ENCODE assay signal across 24 cellular contexts in genomic region chr6:10882654-10883053, GRCh38. TPM values are rescaled to one million over a fixed set of nuclear protein-coding genes. Genes with fewer than 3 reads are reported as not detected.
DNase-seq lines count a peak whose midpoint lies in the region; FAIRE-seq and TF ChIP-seq lines count a peak whose summit lies in the region.
"Had no signal": no experiment of that assay in that cellular context is flagged by ENCODE, and none has a peak within 500 bp of the region (broad histone marks: within the 10 kb centered on the region; RNA-seq: fewer than 3 reads in every experiment).

No MANE protein-coding gene starts in this region.

- H3K9me3 ChIP-seq in H9 (ENCODE audit: control insufficient read depth, low read depth, low read length) (no peaks in the 10 kb centered on the region), astrocyte (ENCODE audit: insufficient read depth, low read depth, low read length) (no peaks in the 10 kb centered on the region), iPS-18a (ENCODE audit: control insufficient read depth, low read depth, low read length) (no peaks in the 10 kb centered on the region), Caco-2 (no peaks in the 10 kb centered on the region)
- H3K9me3 ChIP-seq: HAP-1, neutrophil had no signal

- POLR2A ChIA-PET in Caco-2 (lab: Charles Lee): no interaction called here

- no peak for TF ChIP-seq CTCF in H9 (conservative IDR thresholded peaks at IDR 0.05)
- TF ChIP-seq CTCF in astrocyte (IDR thresholded peaks at IDR 0.05; ENCODE audit: insufficient read depth, low read depth, low read length): no peak
- TF ChIP-seq CTCF in osteocyte (IDR thresholded peaks at IDR 0.05): no peak
- TF ChIP-seq CTCF in Caco-2 (IDR thresholded peaks at IDR 0.05; ENCODE audit: insufficient read depth in 1 of 2, low read depth in 1 of 2, low read length in 1 of 2, severe bottlenecking in 1 of 2, unreplicated experiment in 1 of 2): no peak

- H2BK20ac ChIP-seq in H9 (ENCODE audit: low read depth, low read length, poor library complexity, severe bottlenecking): no peak overlapping the region

- H2BK120ac ChIP-seq in H9 (ENCODE audit: low read depth, low read length, poor library complexity, severe bottlenecking): no peak overlapping the region

- H4K20me1 ChIP-seq in H9 (ENCODE audit: control insufficient read depth, insufficient read depth, insufficient read length) (no peaks in the 10 kb centered on the region), astrocyte (ENCODE audit: insufficient read depth, low read length) (no peaks in the 10 kb centered on the region)
- H4K20me1 ChIP-seq: BLaER1 had no signal

- H4K8ac ChIP-seq in H9 (replicated peaks; ENCODE audit: insufficient read length, low read depth, low read length): no peak overlapping the region

- H3K23me2 ChIP-seq in H9 (ENCODE audit: insufficient read length, low read depth, low read length, poor library complexity, severe bottlenecking): peaks cover 11% of the 10 kb centered on the region

- no peak overlapping the region for H2AK5ac ChIP-seq in H9 (ENCODE audit: insufficient read length, low read length)

- H2BK15ac ChIP-seq in H9 (ENCODE audit: low read depth, low read length): no peak overlapping the region

- peaks cover 8 to 26% of the 10 kb centered on the region in 2 experiments for H3K4me1 Mint-ChIP-seq in H9
- H3K4me1 Mint-ChIP-seq in astrocyte (ENCODE audit: low read depth, unreplicated experiment): peaks cover 4% of the 10 kb centered on the region
- H3K4me1 Mint-ChIP-seq in osteocyte (ENCODE audit: unreplicated experiment): peaks cover 17% of the 10 kb centered on the region
- no peaks in the 10 kb centered on the region for H3K4me1 Mint-ChIP-seq in Caco-2 (ENCODE audit: low read depth, unreplicated experiment)

- no peak overlapping the region for H2BK12ac ChIP-seq in H9 (ENCODE audit: insufficient read length, low read depth, low read length)

- intact Hi-C loops in Caco-2 (cut with micrococcal nuclease; ENCODE audit: unreplicated experiment): no loop called here
- intact Hi-C loops in posterior vena cava (cut with DNase I): loop anchor here in 1 of 2 donors (5.0 kb wide), 1 partner anchor 1410 kb away; no protein-coding TSS in a partner anchor

- no peak overlapping the region for H3K56ac ChIP-seq in H9 (ENCODE audit: insufficient read length, low read depth, low read length)

- H3K4me1 ChIP-seq in H9 (ENCODE audit: insufficient read depth, low read length) (no peaks in the 10 kb centered on the region), astrocyte (ENCODE audit: insufficient read depth, low read length) (peaks cover 7% of the 10 kb centered on the region), iPS-18a (ENCODE audit: control insufficient read depth, low read depth, low read length) (no peaks in the 10 kb centered on the region), Caco-2 (no peaks in the 10 kb centered on the region)
- H3K4me1 ChIP-seq: BLaER1 had no signal

- H3K79me1 ChIP-seq in H9 (ENCODE audit: insufficient read depth, low read depth, low read length, poor library complexity, severe bottlenecking): no peaks in the 10 kb centered on the region

- H3K4me3 Mint-ChIP-seq in H9 (peak overlapping the region; percentile 67 to 86), astrocyte (ENCODE audit: unreplicated experiment) (peak overlapping the region; percentile 27), osteocyte (ENCODE audit: unreplicated experiment) (peak overlapping the region; percentile 38), Caco-2 (ENCODE audit: unreplicated experiment) (no peak overlapping the region)
- H3K4me3 Mint-ChIP-seq: effector memory CD8-positive, alpha-beta T cell; immature natural killer cell had no signal

- no peak overlapping the region for H3K18ac ChIP-seq in H9 (ENCODE audit: insufficient read length, low read depth, low read length)

- no peak overlapping the region for H3K23ac ChIP-seq in H9 (ENCODE audit: insufficient read length, low read depth, low read length)

- H2BK5ac ChIP-seq in H9 (ENCODE audit: insufficient read length, low read length): no peak overlapping the region

- H3K27me3 ChIP-seq in H9 (ENCODE audit: insufficient read depth, low read length) (peaks cover 13% of the 10 kb centered on the region; the same call in 1 of the 2 replicates), astrocyte (ENCODE audit: insufficient read depth, low read length) (peaks cover 74% of the 10 kb centered on the region), iPS-18a (ENCODE audit: control insufficient read depth, insufficient read depth, low read length) (peaks cover 87% of the 10 kb centered on the region), Caco-2 (replicated peaks; ENCODE audit: control insufficient read depth, insufficient read depth, low read length) (no peaks in the 10 kb centered on the region)
- H3K27me3 ChIP-seq: BLaER1 had no signal

- peak; percentile 76 for DNase-seq in H9
- DNase-seq in astrocyte (ENCODE audit: low read depth): no peak
- DNase-seq in osteocyte (ENCODE audit: extremely low spot score, unreplicated experiment): no peak
- no peak for DNase-seq in Caco-2
- no peak for DNase-seq in posterior vena cava (ENCODE audit: low spot score)
- DNase-seq in NCI-H146 (lab: John Stamatoyannopoulos, UW): no peak
- DNase-seq: activated CD4-positive, CD25-positive, alpha-beta regulatory T cell treated with anti-CD3 and anti-CD28 coated beads, Interleukin-2, amount 50 U/mL, for 72 hours; activated CD8-positive, alpha-beta memory T cell treated with anti-CD3 and anti-CD28 coated beads, Interleukin-2, amount 50 U/mL, for 48 hours; activated naive CD4-positive, alpha-beta T cell treated with Interleukin-2 at 50 U/mL for 16 hours; effector memory CD8-positive, alpha-beta T cell; immature natural killer cell; NCI-H1694; NCI-H345; NK-92 treated with Interleukin-12 subunit alpha and Interleukin-12 subunit beta, amount 100 ng/mL, for 24 hours; stimulated activated CD4-positive, alpha-beta T cell treated with anti-CD3 and anti-CD28 coated beads, Interleukin-2, amount 100 ng/mL, for 48 hours; stimulated activated CD8-positive, alpha-beta memory T cell treated with anti-CD3 and anti-CD28 coated beads, Interleukin-4, amount 100 ng/mL, for 48 hours had no signal

- H3K27me3 Mint-ChIP-seq in H9 (ENCODE audit: low read depth) (peaks cover 87% of the 10 kb centered on the region), astrocyte (ENCODE audit: low read depth, unreplicated experiment) (peaks cover 67% of the 10 kb centered on the region), osteocyte (ENCODE audit: unreplicated experiment) (peaks cover 58% of the 10 kb centered on the region), Caco-2 (ENCODE audit: insufficient read depth, unreplicated experiment) (no peaks in the 10 kb centered on the region)

- H3K14ac ChIP-seq in H9 (ENCODE audit: insufficient read depth, low read length): no peak overlapping the region

- CTCF ChIA-PET in Caco-2 (lab: Charles Lee): no interaction called here

- H2AFZ ChIP-seq in H9 (ENCODE audit: low read length) (no peak overlapping the region), astrocyte (ENCODE audit: low read depth, low read length) (no peak overlapping the region)

- no peaks in the 10 kb centered on the region for H3K36me3 ChIP-seq in astrocyte (ENCODE audit: insufficient read depth, low read length)
- H3K36me3 ChIP-seq in iPS-18a (ENCODE audit: control insufficient read depth, low read depth, low read length): no peaks in the 10 kb centered on the region
- H3K36me3 ChIP-seq in Caco-2 (ENCODE audit: control insufficient read depth, insufficient read depth, low read length): no peaks in the 10 kb centered on the region
- H3K36me3 ChIP-seq: BLaER1, HAP-1, neutrophil had no signal

- H3K79me2 ChIP-seq in H9 (ENCODE audit: insufficient read depth, low read length): no peaks in the 10 kb centered on the region
- no peaks in the 10 kb centered on the region for H3K79me2 ChIP-seq in astrocyte (ENCODE audit: insufficient read depth, low read length)

- no peak overlapping the region for H3K4me3 ChIP-seq in astrocyte (ENCODE audit: insufficient read depth, low read depth, low read length)
- H3K4me3 ChIP-seq in iPS-18a (ENCODE audit: low read length): peak overlapping the region; percentile 49
- no peak overlapping the region for H3K4me3 ChIP-seq in Caco-2 (ENCODE audit: low read depth, low read length)
- H3K4me3 ChIP-seq: BLaER1, HAP-1 had no signal

- H3K27ac ChIP-seq in H9 (ENCODE audit: insufficient read length, low read depth, low read length) (no peak overlapping the region), astrocyte (ENCODE audit: low read depth, low read length) (no peak overlapping the region), iPS-18a (ENCODE audit: low read length) (no peak overlapping the region)
- H3K27ac ChIP-seq: BLaER1, neutrophil had no signal

- no peak overlapping the region for H3K4ac ChIP-seq in H9 (ENCODE audit: low read depth, low read length)

- no peak overlapping the region for H3K27ac Mint-ChIP-seq in H9
- H3K27ac Mint-ChIP-seq in astrocyte (ENCODE audit: unreplicated experiment): peak overlapping the region; percentile 2
- H3K27ac Mint-ChIP-seq in osteocyte (ENCODE audit: unreplicated experiment): no peak overlapping the region
- no peak overlapping the region for H3K27ac Mint-ChIP-seq in Caco-2 (ENCODE audit: unreplicated experiment)
- H3K27ac Mint-ChIP-seq: effector memory CD8-positive, alpha-beta T cell; immature natural killer cell had no signal

- H3T11ph ChIP-seq in H9 (ENCODE audit: low read length): no peak overlapping the region

- H4K5ac ChIP-seq in H9 (ENCODE audit: insufficient read length, low read depth, low read length): no peak overlapping the region

- H3K4me2 ChIP-seq in H9 (ENCODE audit: insufficient read depth, insufficient read length, low read length) (peak overlapping the region; percentile 81), astrocyte (ENCODE audit: low read length) (peak overlapping the region; percentile 46)
- H3K4me2 ChIP-seq: BLaER1 had no signal

- no TSS peak for BruUV-seq in Caco-2 (replicated peaks; lab: Mats Ljungman, UMichigan)

- H3K9ac ChIP-seq in H9 (ENCODE audit: extremely low read depth, insufficient read length, low read length) (no peak overlapping the region), astrocyte (ENCODE audit: low read length) (no peak overlapping the region), iPS-18a (ENCODE audit: low read length) (no peak overlapping the region)
- H3K9ac ChIP-seq: BLaER1 had no signal

- H3K36me3 Mint-ChIP-seq in H9 (ENCODE audit: insufficient read depth in 1 of 3, low read depth in 3 of 3) (no peaks in the 10 kb centered on the region), astrocyte (ENCODE audit: low read depth, unreplicated experiment) (no peaks in the 10 kb centered on the region), osteocyte (ENCODE audit: unreplicated experiment) (no peaks in the 10 kb centered on the region), Caco-2 (ENCODE audit: insufficient read depth, unreplicated experiment) (no peaks in the 10 kb centered on the region)

- H3K9me3 Mint-ChIP-seq in H9: no peaks in the 10 kb centered on the region
- H3K9me3 Mint-ChIP-seq in astrocyte (ENCODE audit: unreplicated experiment): peaks cover 2% of the 10 kb centered on the region
- H3K9me3 Mint-ChIP-seq in osteocyte (ENCODE audit: unreplicated experiment): no peaks in the 10 kb centered on the region
- H3K9me3 Mint-ChIP-seq in Caco-2 (ENCODE audit: unreplicated experiment): no peaks in the 10 kb centered on the region
- H3K9me3 Mint-ChIP-seq: effector memory CD8-positive, alpha-beta T cell had no signal

- no CpG with 5 or more reads among the region's 24 CpGs for WGBS in H9 (ENCODE audit: extremely low coverage, insufficient read length, low lambda C conversion rate)

- no peak for FAIRE-seq in astrocyte (lab: Jason Lieb, UNC)
- FAIRE-seq: HTR-8/SVneo had no signal

- no peak overlapping the region for H4K91ac ChIP-seq in H9 (ENCODE audit: insufficient read length, low read depth, low read length)

RNA-seq across cellular contexts. Expression of gene GCM2, which starts 0.8 kb away (rescaled TPM):
- 0.11 and 0.15 TPM in 2 replicates for total RNA-seq in H9 (2021)
- total RNA-seq in astrocyte: not detected in 2 replicates
- total RNA-seq in osteocyte: not detected in 2 replicates
- not detected in 2 replicates for total RNA-seq in Caco-2 (2022)
- not detected for total RNA-seq in posterior vena cava
- total RNA-seq: cardiac septum; MCF 10A; T-helper 1 cell treated with Interleukin-12 subunit alpha and Interleukin-12 subunit beta and Interleukin-4 antibody, amounts not matched to agents 30 ng/mL and 1 ng/mL, for 36 hours had no signal

RNA-seq across cellular contexts. Expression of gene SYCP2L, which starts 4.2 kb away (rescaled TPM):
- total RNA-seq in H9 (2021) (3.5 and 4.3 TPM in 2 replicates), astrocyte (3.4 and 6.4 TPM in 2 replicates), osteocyte (4.3 and 7.1 TPM in 2 replicates), Caco-2 (2022) (0.12 and 0.20 TPM in 2 replicates), posterior vena cava (1 to 10 TPM in 1 of 2 donors, under 1 TPM in 1; 0.71 to 1.1 TPM)
- total RNA-seq: MCF 10A; T-helper 1 cell treated with Interleukin-12 subunit alpha and Interleukin-12 subunit beta and Interleukin-4 antibody, amounts not matched to agents 30 ng/mL and 1 ng/mL, for 36 hours had no signal

RNA-seq across cellular contexts. Expression of gene MAK, which starts 44.3 kb away (rescaled TPM):
- total RNA-seq in H9 (2021) (0.20 TPM in 2 replicates), astrocyte (0.05 TPM in 1 of 2 replicates, not detected in the other), osteocyte (not detected in 2 replicates), Caco-2 (2022) (0.14 and 0.16 TPM in 2 replicates), posterior vena cava (under 1 TPM; 0.14 to 0.28 TPM)
- total RNA-seq: MCF 10A had no signal
